In genomic region chr3:129612350-129613204, GRCh38 we compare ENCODE assay signal across 13 cellular contexts. TPM values are rescaled to one million over a fixed set of nuclear protein-coding genes. Genes with fewer than 3 reads are reported as not detected.
A peak's percentile ranks its signal among the peaks of the same experiment; 100 is the strongest.
DNase-seq lines count a peak whose midpoint lies in the region; ATAC-seq and TF ChIP-seq lines count a peak whose summit lies in the region.
"Had no signal": no experiment of that assay in that cellular context is flagged by ENCODE, and none has a peak within 500 bp of the region (broad histone marks: within the 10 kb centered on the region; RNA-seq: fewer than 3 reads in every experiment).

No MANE protein-coding gene starts in this region.

- TF ChIP-seq POLR2A in esophagus muscularis mucosa (IDR thresholded peaks at IDR 0.05; ENCODE audit: low read depth): no peak

- no peaks in the 10 kb centered on the region for H3K36me3 ChIP-seq in ACC112 (ENCODE audit: insufficient read depth, low read length)
- no peaks in the 10 kb centered on the region for H3K36me3 ChIP-seq in HUES64 (ENCODE audit: insufficient read depth, low read length)
- H3K36me3 ChIP-seq in esophagus muscularis mucosa: no peaks in the 10 kb centered on the region
- no peaks in the 10 kb centered on the region for H3K36me3 ChIP-seq in osteoblast (ENCODE audit: insufficient read depth, low read length)
- H3K36me3 ChIP-seq: HAP-1, spleen had no signal

- intact Hi-C loops in esophagus muscularis mucosa (cut with DNase I): no loop called here

- H3K27ac ChIP-seq in ACC112 (ENCODE audit: low read depth, low read length): peak overlapping the region; percentile 45
- peak overlapping the region; percentile 61; the same call in 1 of the 2 replicates for H3K27ac ChIP-seq in HUES64 (ENCODE audit: low read depth, low read length)
- H3K27ac ChIP-seq in esophagus muscularis mucosa (replicated peaks in 1 of 4): peak overlapping the region; percentile 59 to 68 (median 60)
- peak overlapping the region; percentile 56 for H3K27ac ChIP-seq in osteoblast (ENCODE audit: low read depth, low read length)

- H3K36me3 Mint-ChIP-seq in stimulated activated effector memory CD8-positive, alpha-beta T cell treated with anti-CD3 and anti-CD28 coated beads, Interleukin-12 subunit alpha, Interleukin-12 subunit beta, amount 100 ng/mL, for 72 hours: no peaks in the 10 kb centered on the region
- H3K36me3 Mint-ChIP-seq: memory B cell had no signal

- no peak overlapping the region for H3K27ac Mint-ChIP-seq in stimulated activated effector memory CD8-positive, alpha-beta T cell treated with anti-CD3 and anti-CD28 coated beads, Interleukin-12 subunit alpha, Interleukin-12 subunit beta, amount 100 ng/mL, for 72 hours
- H3K27ac Mint-ChIP-seq: memory B cell had no signal

- no peaks in the 10 kb centered on the region for H4K20me1 ChIP-seq in osteoblast (ENCODE audit: insufficient read depth, low read length)

- peaks cover 32% of the 10 kb centered on the region for H3K4me1 Mint-ChIP-seq in stimulated activated effector memory CD8-positive, alpha-beta T cell treated with anti-CD3 and anti-CD28 coated beads, Interleukin-12 subunit alpha, Interleukin-12 subunit beta, amount 100 ng/mL, for 72 hours

- H3K9me3 Mint-ChIP-seq in stimulated activated effector memory CD8-positive, alpha-beta T cell treated with anti-CD3 and anti-CD28 coated beads, Interleukin-12 subunit alpha, Interleukin-12 subunit beta, amount 100 ng/mL, for 72 hours: no peaks in the 10 kb centered on the region
- H3K9me3 Mint-ChIP-seq: memory B cell had no signal

- H3K9me3 ChIP-seq in HUES64 (ENCODE audit: insufficient read depth, low read depth, low read length): no peaks in the 10 kb centered on the region
- H3K9me3 ChIP-seq in esophagus muscularis mucosa: no peaks in the 10 kb centered on the region
- H3K9me3 ChIP-seq in osteoblast (ENCODE audit: low read depth, low read length): no peaks in the 10 kb centered on the region
- H3K9me3 ChIP-seq: HAP-1, spleen had no signal

- H3K27me3 ChIP-seq in ACC112 (ENCODE audit: insufficient read depth, low read length) (no peaks in the 10 kb centered on the region), HUES64 (ENCODE audit: insufficient read depth, low read length) (peaks cover 2% of the 10 kb centered on the region; the same call in 1 of the 2 replicates), esophagus muscularis mucosa (no peaks in the 10 kb centered on the region), osteoblast (ENCODE audit: insufficient read depth, low read length) (no peaks in the 10 kb centered on the region)

- peak overlapping the region; percentile 27 for H3K4me2 ChIP-seq in osteoblast (ENCODE audit: insufficient read depth, low read length)

- H2AFZ ChIP-seq in ACC112 (ENCODE audit: low read length, unreplicated experiment): no peak overlapping the region
- peak overlapping the region; percentile 42 for H2AFZ ChIP-seq in osteoblast (ENCODE audit: low read length)

- no peak overlapping the region for H3K4me3 Mint-ChIP-seq in stimulated activated effector memory CD8-positive, alpha-beta T cell treated with anti-CD3 and anti-CD28 coated beads, Interleukin-12 subunit alpha, Interleukin-12 subunit beta, amount 100 ng/mL, for 72 hours
- H3K4me3 Mint-ChIP-seq: memory B cell had no signal

- ATAC-seq in GM21367 (IDR thresholded peaks at IDR 0.05; ENCODE audit: unreplicated experiment): no peak
- no peak for ATAC-seq in activated CD4-positive, CD25-positive, alpha-beta regulatory T cell treated with anti-CD3 and anti-CD28 coated beads, Interleukin-2, amount 50 U/mL, for 24 hours
- ATAC-seq in stimulated activated effector memory CD8-positive, alpha-beta T cell treated with anti-CD3 and anti-CD28 coated beads, Interleukin-12 subunit alpha, Interleukin-12 subunit beta, amount 100 ng/mL, for 72 hours: no peak

- H3K9ac ChIP-seq in HUES64 (ENCODE audit: low read depth, low read length): no peak overlapping the region; the same call in 1 of the 2 replicates

- H3K79me2 ChIP-seq in ACC112 (ENCODE audit: control insufficient read depth, insufficient read depth, low read length, unreplicated experiment) (no peaks in the 10 kb centered on the region), osteoblast (ENCODE audit: insufficient read depth, low read length) (no peaks in the 10 kb centered on the region)

- DNase-seq in esophagus muscularis mucosa (ENCODE audit: extremely low spot score) (no peak), osteoblast (ENCODE audit: insufficient read length, low spot score, missing footprints) (peak; percentile 94), hippocampal formation (lab: John Stamatoyannopoulos, UW) (no peak)
- no peak for DNase-seq in stimulated activated effector memory CD8-positive, alpha-beta T cell treated with anti-CD3 and anti-CD28 coated beads, Interleukin-12 subunit alpha, Interleukin-12 subunit beta, amount 100 ng/mL, for 72 hours (ENCODE audit: low spot score in 2 of 2)
- DNase-seq: MV-4-11, NCI-H524 treated with DMSO at 0.1 percent for 48 hours, spleen had no signal

- TF ChIP-seq CTCF in esophagus muscularis mucosa (IDR thresholded peaks at IDR 0.05) (no peak), osteoblast (IDR thresholded peaks at IDR 0.05; ENCODE audit: extremely low read depth, low read depth, low read length) (no peak)

- peaks cover 48% of the 10 kb centered on the region for H3K4me1 ChIP-seq in ACC112 (ENCODE audit: control insufficient read depth, insufficient read depth, low read length, unreplicated experiment)
- peaks cover 17% of the 10 kb centered on the region for H3K4me1 ChIP-seq in HUES64 (ENCODE audit: insufficient read depth, low read length)
- peaks cover 75 to 89% (median 87%) of the 10 kb centered on the region in 4 donors for H3K4me1 ChIP-seq in esophagus muscularis mucosa
- H3K4me1 ChIP-seq in osteoblast (ENCODE audit: insufficient read depth, low read length): peaks cover 49% of the 10 kb centered on the region

- WGBS in HUES64: 63% methylated on average over 13 of the region's 13 CpGs
- WGBS in esophagus muscularis mucosa: 66% methylated on average over 9 of the region's 13 CpGs

- no peak for TF ChIP-seq EP300 in esophagus muscularis mucosa (IDR thresholded peaks at IDR 0.05)

- no peak overlapping the region for H3K4me3 ChIP-seq in ACC112 (ENCODE audit: low read depth, low read length)
- H3K4me3 ChIP-seq in HUES64 (ENCODE audit: low read length): no peak overlapping the region
- no peak overlapping the region for H3K4me3 ChIP-seq in esophagus muscularis mucosa
- no peak overlapping the region for H3K4me3 ChIP-seq in osteoblast (ENCODE audit: insufficient read depth, low read length)
- H3K4me3 ChIP-seq: HAP-1, spleen had no signal

RNA-seq across cellular contexts. Expression of gene PLXND1, which starts 6.1 kb away (rescaled TPM):
- polyA plus RNA-seq in HUES64 (2013, experiment 1 of 2): 33.5 TPM
- 48.6 TPM for polyA plus RNA-seq in HUES64 (2013, experiment 2 of 2)
- 10 to 100 TPM; 50.5 to 89.9 (median 76.6) TPM for total RNA-seq in esophagus muscularis mucosa
- 126 and 134 TPM in 2 replicates for total RNA-seq in osteoblast
